15 cellular contexts compared by ENCODE assay signal in the genomic region with DNA sequence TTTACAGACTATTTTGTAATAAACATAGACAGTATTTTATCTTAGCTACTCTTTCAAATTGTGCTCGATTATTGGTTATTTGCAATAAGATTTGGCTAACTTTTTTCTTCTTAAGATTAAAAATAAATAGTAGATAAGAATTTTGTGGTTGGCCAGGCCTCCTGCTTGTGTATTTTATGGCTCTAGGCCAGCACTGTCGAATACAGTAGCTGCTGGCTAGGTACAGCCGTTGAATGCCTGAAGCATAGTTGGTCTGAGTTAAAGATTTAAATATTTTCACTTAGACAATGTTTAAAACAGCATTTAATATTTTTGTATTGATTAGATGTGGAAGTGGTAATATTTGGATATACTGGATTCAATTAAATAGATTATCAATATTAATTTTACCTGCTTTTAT.
"Had no signal": no experiment of that assay in that cellular context is flagged by ENCODE, and none has a peak within 500 bp of the region (broad histone marks: within the 10 kb centered on the region; RNA-seq: fewer than 3 reads in every experiment).

No MANE protein-coding gene starts in this region.

- H3K4me3 Mint-ChIP-seq: activated CD4-positive, alpha-beta T cell treated with anti-CD3 and anti-CD28 coated beads, Interleukin-2, amount 10 ng/mL, durations not matched to agents 7 days and 5 days; activated naive CD8-positive, alpha-beta T cell treated with anti-CD3 and anti-CD28 coated beads for 36 hours; activated T-helper 1 cell treated with anti-CD3 and anti-CD28 coated beads, Interleukin-12 subunit alpha, Interleukin-12 subunit beta, Interleukin-2, Interleukin-4 antibody, amounts not matched to agents 30 ng/mL and 10 ng/mL and 1 ng/mL, durations not matched to agents 14 hours and 24 hours and 36 hours; immature natural killer cell; naive thymus-derived CD4-positive, alpha-beta T cell; stimulated activated effector memory CD8-positive, alpha-beta T cell treated with anti-CD3 and anti-CD28 coated beads, Interleukin-12 subunit alpha, Interleukin-12 subunit beta, amount 100 ng/mL, for 72 hours had no signal

- H3K27ac ChIP-seq: colonic mucosa, esophagus muscularis mucosa, pancreas, thyroid gland had no signal

- H3K27me3 ChIP-seq: colonic mucosa, esophagus muscularis mucosa, pancreas, thyroid gland had no signal

- ATAC-seq: mucosa of descending colon; naive thymus-derived CD4-positive, alpha-beta T cell; stimulated activated effector memory CD8-positive, alpha-beta T cell treated with anti-CD3 and anti-CD28 coated beads, Interleukin-12 subunit alpha, Interleukin-12 subunit beta, amount 100 ng/mL, for 72 hours had no signal

- H3K4me3 ChIP-seq: colonic mucosa, esophagus muscularis mucosa, mucosa of descending colon, pancreas, thyroid gland had no signal

- H3K9me3 ChIP-seq: colonic mucosa, esophagus muscularis mucosa, mucosa of descending colon, pancreas, thyroid gland had no signal

- H3K4me1 Mint-ChIP-seq: activated CD4-positive, alpha-beta T cell treated with anti-CD3 and anti-CD28 coated beads, Interleukin-2, amount 10 ng/mL, durations not matched to agents 7 days and 5 days; activated naive CD8-positive, alpha-beta T cell treated with anti-CD3 and anti-CD28 coated beads for 36 hours; immature natural killer cell; naive thymus-derived CD4-positive, alpha-beta T cell; stimulated activated effector memory CD8-positive, alpha-beta T cell treated with anti-CD3 and anti-CD28 coated beads, Interleukin-12 subunit alpha, Interleukin-12 subunit beta, amount 100 ng/mL, for 72 hours had no signal

- H3K4me1 ChIP-seq: colonic mucosa, thyroid gland had no signal

- H3K36me3 Mint-ChIP-seq: activated naive CD8-positive, alpha-beta T cell treated with anti-CD3 and anti-CD28 coated beads for 36 hours; immature natural killer cell; naive thymus-derived CD4-positive, alpha-beta T cell; stimulated activated effector memory CD8-positive, alpha-beta T cell treated with anti-CD3 and anti-CD28 coated beads, Interleukin-12 subunit alpha, Interleukin-12 subunit beta, amount 100 ng/mL, for 72 hours had no signal

- H3K27ac Mint-ChIP-seq: activated CD4-positive, alpha-beta T cell treated with anti-CD3 and anti-CD28 coated beads, Interleukin-2, amount 10 ng/mL, durations not matched to agents 7 days and 5 days; activated naive CD8-positive, alpha-beta T cell treated with anti-CD3 and anti-CD28 coated beads for 36 hours; activated T-helper 1 cell treated with anti-CD3 and anti-CD28 coated beads, Interleukin-12 subunit alpha, Interleukin-12 subunit beta, Interleukin-2, Interleukin-4 antibody, amounts not matched to agents 30 ng/mL and 10 ng/mL and 1 ng/mL, durations not matched to agents 14 hours and 24 hours and 36 hours; immature natural killer cell; naive thymus-derived CD4-positive, alpha-beta T cell; stimulated activated effector memory CD8-positive, alpha-beta T cell treated with anti-CD3 and anti-CD28 coated beads, Interleukin-12 subunit alpha, Interleukin-12 subunit beta, amount 100 ng/mL, for 72 hours had no signal

- H3K36me3 ChIP-seq: colonic mucosa, esophagus muscularis mucosa, pancreas, thyroid gland had no signal

- H3K27me3 Mint-ChIP-seq: activated CD4-positive, alpha-beta T cell treated with anti-CD3 and anti-CD28 coated beads, Interleukin-2, amount 10 ng/mL, durations not matched to agents 7 days and 5 days had no signal

- H3K9me3 Mint-ChIP-seq: activated CD4-positive, alpha-beta T cell treated with anti-CD3 and anti-CD28 coated beads, Interleukin-2, amount 10 ng/mL, durations not matched to agents 7 days and 5 days; activated naive CD8-positive, alpha-beta T cell treated with anti-CD3 and anti-CD28 coated beads for 36 hours; activated T-helper 1 cell treated with anti-CD3 and anti-CD28 coated beads, Interleukin-12 subunit alpha, Interleukin-12 subunit beta, Interleukin-2, Interleukin-4 antibody, amounts not matched to agents 30 ng/mL and 10 ng/mL and 1 ng/mL, durations not matched to agents 14 hours and 24 hours and 36 hours; immature natural killer cell; stimulated activated effector memory CD8-positive, alpha-beta T cell treated with anti-CD3 and anti-CD28 coated beads, Interleukin-12 subunit alpha, Interleukin-12 subunit beta, amount 100 ng/mL, for 72 hours had no signal

- DNase-seq: activated CD4-positive, alpha-beta T cell treated with anti-CD3 and anti-CD28 coated beads, Interleukin-2, amount 10 ng/mL, durations not matched to agents 7 days and 5 days; activated naive CD8-positive, alpha-beta T cell treated with anti-CD3 and anti-CD28 coated beads for 36 hours; anterior cingulate cortex; caudate nucleus; colonic mucosa; foreskin melanocyte; immature natural killer cell; mucosa of descending colon; naive thymus-derived CD4-positive, alpha-beta T cell; T-helper 2 cell; thyroid gland had no signal
